Comparison of ENCODE assay signal across 10 cellular contexts in the genomic region with DNA sequence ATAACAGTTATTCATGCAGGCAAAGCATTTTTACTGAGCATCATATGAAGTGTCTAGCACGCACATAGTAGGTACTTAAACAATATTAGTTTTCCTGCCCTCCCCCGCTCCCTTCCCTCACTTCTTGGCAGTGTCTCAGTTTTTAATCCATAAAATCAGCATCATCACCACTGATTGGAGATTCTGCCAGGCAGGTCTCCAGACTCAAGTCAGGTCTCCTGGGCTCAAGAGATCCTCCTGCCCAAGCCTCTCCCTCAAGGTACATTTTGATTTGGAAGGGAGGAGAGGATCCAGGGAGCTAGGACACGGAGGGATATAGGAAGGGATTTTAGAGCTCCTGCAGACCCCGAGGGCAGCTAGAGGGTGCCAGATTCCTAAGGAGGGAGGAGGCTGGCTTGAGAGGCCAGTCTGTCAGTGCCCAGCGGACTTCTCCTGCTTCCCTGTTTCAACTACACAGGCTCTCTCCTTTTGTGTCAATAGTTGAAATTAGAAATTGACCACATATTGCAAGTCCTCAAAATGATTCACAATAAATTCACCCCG. TPM values are rescaled to one million over a fixed set of nuclear protein-coding genes. Genes with fewer than 3 reads are reported as not detected.
DNase-seq lines count a peak whose midpoint lies in the region; ATAC-seq and TF ChIP-seq lines count a peak whose summit lies in the region.
"Had no signal": no experiment of that assay in that cellular context is flagged by ENCODE, and none has a peak within 500 bp of the region (broad histone marks: within the 10 kb centered on the region; RNA-seq: fewer than 3 reads in every experiment).

No MANE protein-coding gene starts in this region.

- no peak overlapping the region for H3K4me3 ChIP-seq in retinal pigment epithelial cell (ENCODE audit: low read length)

- DNase-seq in H9 (peak; percentile 62), WTC11 (ENCODE audit: low spot score) (peak; percentile 30), foreskin melanocyte (peak; percentile 12), retinal pigment epithelial cell (ENCODE audit: low read depth) (no peak), dedifferentiated amniotic fluid mesenchymal stem cell (ENCODE audit: extremely low spot score) (no peak), putamen (ENCODE audit: low spot score) (no peak)
- DNase-seq in activated CD4-positive, alpha-beta memory T cell treated with anti-CD3 and anti-CD28 coated beads, Interleukin-2, amount 10 ng/mL, durations not matched to agents 7 days and 5 days, result no peak
- DNase-seq: NCI-H2081 treated with DMSO at 0.1 percent for 48 hours had no signal

- H2BK5ac ChIP-seq in H9 (ENCODE audit: insufficient read length, low read length), result no peak overlapping the region

- H3K27ac Mint-ChIP-seq in H9 (no peak overlapping the region), WTC11 (no peak overlapping the region)
- H3K27ac Mint-ChIP-seq in activated CD4-positive, alpha-beta memory T cell treated with anti-CD3 and anti-CD28 coated beads, Interleukin-2, amount 10 ng/mL, durations not matched to agents 7 days and 5 days, result no peak overlapping the region
- H3K27ac Mint-ChIP-seq: memory B cell had no signal

- 0 out of 2 replicates have a peak, but pooled peaks have one; percentile 3 for ATAC-seq in WTC11
- ATAC-seq in GM21529 (IDR thresholded peaks at IDR 0.05; ENCODE audit: unreplicated experiment), result no peak

- H3K4me2 ChIP-seq in H9 (ENCODE audit: insufficient read depth, insufficient read length, low read length), result peak overlapping the region; percentile 65

- no peak overlapping the region for H3T11ph ChIP-seq in H9 (ENCODE audit: low read length)

- H3K9ac ChIP-seq in H9 (ENCODE audit: extremely low read depth, insufficient read length, low read length), result no peak overlapping the region

- H2AK5ac ChIP-seq in H9 (ENCODE audit: insufficient read length, low read length), result no peak overlapping the region

- no peak overlapping the region for H3K23ac ChIP-seq in H9 (ENCODE audit: insufficient read length, low read depth, low read length)

- no peaks in the 10 kb centered on the region for H4K20me1 ChIP-seq in H9 (ENCODE audit: control insufficient read depth, insufficient read depth, insufficient read length)

- H3K4me3 Mint-ChIP-seq in H9 (peak overlapping the region; percentile 84 to 95), WTC11 (peak overlapping the region; percentile 97)
- no peak overlapping the region for H3K4me3 Mint-ChIP-seq in activated CD4-positive, alpha-beta memory T cell treated with anti-CD3 and anti-CD28 coated beads, Interleukin-2, amount 10 ng/mL, durations not matched to agents 7 days and 5 days
- H3K4me3 Mint-ChIP-seq: memory B cell had no signal

- H3K79me2 ChIP-seq in H9 (ENCODE audit: insufficient read depth, low read length), result no peaks in the 10 kb centered on the region

- no peak overlapping the region for H3K56ac ChIP-seq in H9 (ENCODE audit: insufficient read length, low read depth, low read length)

- no peak overlapping the region for H3K14ac ChIP-seq in H9 (ENCODE audit: insufficient read depth, low read length)

- H2BK120ac ChIP-seq in H9 (ENCODE audit: low read depth, low read length, poor library complexity, severe bottlenecking), result no peak overlapping the region

- peaks cover 2 to 3% of the 10 kb centered on the region in 2 experiments; a peak in 3 of 5 replicates for H3K9me3 Mint-ChIP-seq in H9
- no peaks in the 10 kb centered on the region for H3K9me3 Mint-ChIP-seq in WTC11
- H3K9me3 Mint-ChIP-seq in activated CD4-positive, alpha-beta memory T cell treated with anti-CD3 and anti-CD28 coated beads, Interleukin-2, amount 10 ng/mL, durations not matched to agents 7 days and 5 days, result peaks cover 1% of the 10 kb centered on the region
- H3K9me3 Mint-ChIP-seq: memory B cell had no signal

- no peak overlapping the region for H3K4ac ChIP-seq in H9 (ENCODE audit: low read depth, low read length)

- no peak overlapping the region for H2BK12ac ChIP-seq in H9 (ENCODE audit: insufficient read length, low read depth, low read length)

- TF ChIP-seq CTCF in H9 (conservative IDR thresholded peaks at IDR 0.05) (0 out of 3 replicates have a peak, but pooled peaks have one; percentile 16), WTC11 (IDR thresholded peaks at IDR 0.05) (no peak), retinal pigment epithelial cell (conservative IDR thresholded peaks at IDR 0.05; ENCODE audit: low read depth, low read length) (peak; percentile 34)

- H3K79me1 ChIP-seq in H9 (ENCODE audit: insufficient read depth, low read depth, low read length, poor library complexity, severe bottlenecking), result no peaks in the 10 kb centered on the region

- no peak overlapping the region for H4K8ac ChIP-seq in H9 (replicated peaks; ENCODE audit: insufficient read length, low read depth, low read length)

- no peak overlapping the region for H4K91ac ChIP-seq in H9 (ENCODE audit: insufficient read length, low read depth, low read length)

- H3K27ac ChIP-seq in H9 (ENCODE audit: insufficient read length, low read depth, low read length), result no peak overlapping the region

- no peak overlapping the region for H2BK20ac ChIP-seq in H9 (ENCODE audit: low read depth, low read length, poor library complexity, severe bottlenecking)

- H3K9me3 ChIP-seq in H9 (ENCODE audit: control insufficient read depth, low read depth, low read length), result no peaks in the 10 kb centered on the region

- H3K27me3 ChIP-seq in H9 (ENCODE audit: insufficient read depth, low read length), result no peaks in the 10 kb centered on the region; the same call in 1 of the 2 replicates

- no peak overlapping the region for H2AFZ ChIP-seq in H9 (ENCODE audit: low read length)

- no peak overlapping the region for H4K5ac ChIP-seq in H9 (ENCODE audit: insufficient read length, low read depth, low read length)

- no peak overlapping the region for H3K18ac ChIP-seq in H9 (ENCODE audit: insufficient read length, low read depth, low read length)

- H3K4me1 Mint-ChIP-seq in H9, result peaks cover 24 to 30% of the 10 kb centered on the region in 2 experiments
- H3K4me1 Mint-ChIP-seq in WTC11, result peaks cover 25% of the 10 kb centered on the region
- peaks cover 7% of the 10 kb centered on the region for H3K4me1 Mint-ChIP-seq in activated CD4-positive, alpha-beta memory T cell treated with anti-CD3 and anti-CD28 coated beads, Interleukin-2, amount 10 ng/mL, durations not matched to agents 7 days and 5 days
- H3K4me1 Mint-ChIP-seq: memory B cell had no signal

- no peak overlapping the region for H2BK15ac ChIP-seq in H9 (ENCODE audit: low read depth, low read length)

- peaks cover 13% of the 10 kb centered on the region for H3K27me3 Mint-ChIP-seq in H9 (ENCODE audit: low read depth)
- H3K27me3 Mint-ChIP-seq in WTC11 (ENCODE audit: low read depth), result peaks cover 13% of the 10 kb centered on the region
- H3K27me3 Mint-ChIP-seq in activated CD4-positive, alpha-beta memory T cell treated with anti-CD3 and anti-CD28 coated beads, Interleukin-2, amount 10 ng/mL, durations not matched to agents 7 days and 5 days, result peaks cover 32% of the 10 kb centered on the region

- CTCF ChIA-PET in WTC11 (lab: Charles Lee), result interaction anchor here (0.7 to 1.3 kb wide), 4 partner anchors 95 to 652 kb away, joined by 3 to 4 read pairs (median 3); no protein-coding TSS in a partner anchor
- CTCF ChIA-PET in activated CD4-positive, alpha-beta memory T cell treated with anti-CD3 and anti-CD28 coated beads, Interleukin-2, amount 10 ng/mL, durations not matched to agents 7 days and 5 days (lab: Charles Lee), result no interaction called here

- POLR2A ChIA-PET in WTC11 (lab: Charles Lee), result interaction anchor here (0.6 kb wide), 1 partner anchor 9 kb away, joined by 3 read pairs; no protein-coding TSS in a partner anchor
- POLR2A ChIA-PET in activated CD4-positive, alpha-beta memory T cell treated with anti-CD3 and anti-CD28 coated beads, Interleukin-2, amount 10 ng/mL, durations not matched to agents 7 days and 5 days (lab: Charles Lee), result no interaction called here

- peaks cover 18% of the 10 kb centered on the region for H3K23me2 ChIP-seq in H9 (ENCODE audit: insufficient read length, low read depth, low read length, poor library complexity, severe bottlenecking)

- no peaks in the 10 kb centered on the region; the same call in 1 of the 2 replicates for H3K4me1 ChIP-seq in H9 (ENCODE audit: insufficient read depth, low read length)

- H3K36me3 Mint-ChIP-seq in H9 (ENCODE audit: insufficient read depth in 1 of 3, low read depth in 3 of 3) (0 out of 7 replicates have a peak, but pooled peaks cover 0 to 1% (median 0%) of the 10 kb centered on the region in 3 experiments), WTC11 (no peaks in the 10 kb centered on the region)
- H3K36me3 Mint-ChIP-seq in activated CD4-positive, alpha-beta memory T cell treated with anti-CD3 and anti-CD28 coated beads, Interleukin-2, amount 10 ng/mL, durations not matched to agents 7 days and 5 days (ENCODE audit: low read depth), result peaks cover 12% of the 10 kb centered on the region
- H3K36me3 Mint-ChIP-seq: memory B cell had no signal

- no CpG with 5 or more reads among the region's 6 CpGs for WGBS in H9 (ENCODE audit: extremely low coverage, insufficient read length, low lambda C conversion rate)

TF ChIP-seq in WTC11, 78 proteins besides CTCF, POLR2A, EP300 and RAD21:
- no peak for TF ChIP-seq MAX (CRISPR knock-in tag; IDR thresholded peaks at IDR 0.05)
- TF ChIP-seq TP53 (CRISPR knock-in tag; IDR thresholded peaks at IDR 0.05), result no peak
- no peak for TF ChIP-seq SOX15 (CRISPR knock-in tag; IDR thresholded peaks at IDR 0.05)
- TF ChIP-seq, protein P1, sequence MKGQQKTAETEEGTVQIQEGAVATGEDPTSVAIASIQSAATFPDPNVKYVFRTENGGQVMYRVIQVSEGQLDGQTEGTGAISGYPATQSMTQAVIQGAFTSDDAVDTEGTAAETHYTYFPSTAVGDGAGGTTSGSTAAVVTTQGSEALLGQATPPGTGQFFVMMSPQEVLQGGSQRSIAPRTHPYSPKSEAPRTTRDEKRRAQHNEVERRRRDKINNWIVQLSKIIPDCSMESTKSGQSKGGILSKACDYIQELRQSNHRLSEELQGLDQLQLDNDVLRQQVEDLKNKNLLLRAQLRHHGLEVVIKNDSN (CRISPR knock-in tag; IDR thresholded peaks at IDR 0.05), result no peak
- no peak for TF ChIP-seq ZNF396 (CRISPR knock-in tag; IDR thresholded peaks at IDR 0.05; ENCODE audit: borderline replicate concordance)
- TF ChIP-seq SMAD3 (CRISPR knock-in tag; IDR thresholded peaks at IDR 0.05; ENCODE audit: borderline replicate concordance), result no peak
- no peak for TF ChIP-seq ZNF263 (CRISPR knock-in tag; IDR thresholded peaks at IDR 0.05; ENCODE audit: low read depth)
- TF ChIP-seq ZNF219 (CRISPR knock-in tag; IDR thresholded peaks at IDR 0.05; ENCODE audit: borderline replicate concordance), result no peak
TF ChIP-seq in WTC11: peak in this region for 0.

RNA-seq across cellular contexts. Expression of gene FAT1, which starts 4.4 kb away (rescaled TPM):
- total RNA-seq in H9 (2021) (157 and 173 TPM in 2 replicates), WTC11 (2021) (155 to 172 TPM (median 162 TPM) in 3 replicates)
- total RNA-seq in activated CD4-positive, alpha-beta memory T cell treated with anti-CD3 and anti-CD28 coated beads, Interleukin-2, amount 10 ng/mL, durations not matched to agents 7 days and 5 days, result under 1 TPM; 0.03 TPM

Comparison
In these comparisons a context has a peak if more than half of its experiments do, and no peak if none do; other contexts are left out.
1. DNase-seq: peak in H9 (single experiment), WTC11 (single experiment) and foreskin melanocyte (single experiment); none in retinal pigment epithelial cell (single experiment), dedifferentiated amniotic fluid mesenchymal stem cell (single experiment), putamen (single experiment) and activated CD4-positive, alpha-beta memory T cell treated with anti-CD3 and anti-CD28 coated beads, Interleukin-2, amount 10 ng/mL, durations not matched to agents 7 days and 5 days (single experiment).
2. RNA of gene FAT1, which starts 4.4 kb away (total RNA-seq): 157 to 173 TPM in H9 and 155 to 172 TPM in WTC11; 0.03 TPM in activated CD4-positive, alpha-beta memory T cell treated with anti-CD3 and anti-CD28 coated beads, Interleukin-2, amount 10 ng/mL, durations not matched to agents 7 days and 5 days; every median in the first group is over 100 times any median in the second.